Comparison of ENCODE assay signal across 37 cellular contexts in genomic region chr3:133396906-133397305, GRCh38. TPM values are rescaled to one million over a fixed set of nuclear protein-coding genes. Genes with fewer than 3 reads are reported as not detected.
"Had no signal": no experiment of that assay in that cellular context is flagged by ENCODE, and none has a peak within 500 bp of the region (broad histone marks: within the 10 kb centered on the region; RNA-seq: fewer than 3 reads in every experiment).

No MANE protein-coding gene starts in this region.

- H3K36me3 Mint-ChIP-seq: activated CD4-positive, alpha-beta memory T cell treated with anti-CD3 and anti-CD28 coated beads for 36 hours; activated naive CD4-positive, alpha-beta T cell treated with anti-CD3 and anti-CD28 coated beads, Interleukin-2, amount 50 U/mL, for 72 hours had no signal

- H3K9me3 Mint-ChIP-seq: activated CD4-positive, alpha-beta memory T cell treated with anti-CD3 and anti-CD28 coated beads for 36 hours; activated CD4-positive, alpha-beta T cell treated with anti-CD3 and anti-CD28 coated beads, Interleukin-2, amount 10 ng/mL, durations not matched to agents 24 days and 14 days; activated T-cell treated with anti-CD3 and anti-CD28 coated beads, Interleukin-2, amount 50 U/mL, for 4 hours; activated T-helper 1 cell treated with anti-CD3 and anti-CD28 coated beads, Interleukin-12 subunit alpha, Interleukin-12 subunit beta, Interleukin-2, Interleukin-4 antibody, amounts not matched to agents 30 ng/mL and 10 ng/mL and 1 ng/mL, durations not matched to agents 14 hours and 24 hours and 36 hours; activated T-helper 17 cell treated with anti-CD3 and anti-CD28 coated beads, Interleukin-2, amount 50 U/mL, for 72 hours; T-helper 1 cell treated with Interleukin-12 subunit alpha and Interleukin-12 subunit beta and Interleukin-4 antibody, amounts not matched to agents 30 μg/mL and 1 μg/mL, for 36 hours; T-helper 2 cell treated with Interferon-gamma antibody and Interleukin-4, amounts not matched to agents 5 μg/mL and 100 μg/mL, for 36 hours had no signal

- H3K36me3 ChIP-seq: brain microvascular endothelial cell, breast epithelium had no signal

- H3K9me3 ChIP-seq: adrenal gland, breast epithelium had no signal

- H3K27ac ChIP-seq: adrenal gland, body of pancreas, brain microvascular endothelial cell, breast epithelium, VCaP had no signal

- H3K27me3 Mint-ChIP-seq: activated CD4-positive, alpha-beta memory T cell treated with anti-CD3 and anti-CD28 coated beads for 36 hours; activated CD4-positive, alpha-beta T cell treated with anti-CD3 and anti-CD28 coated beads, Interleukin-2, amount 10 ng/mL, durations not matched to agents 24 days and 14 days; activated CD8-positive, alpha-beta T cell treated with anti-CD3 and anti-CD28 coated beads for 36 hours; activated naive CD8-positive, alpha-beta T cell treated with anti-CD3 and anti-CD28 coated beads for 36 hours; activated T-helper 17 cell treated with anti-CD3 and anti-CD28 coated beads, Interleukin-2, amount 50 U/mL, for 72 hours had no signal

- DNase-seq: activated B cell treated with CpG ODN at 0.5 μM for 24 hours; activated CD4-positive, alpha-beta memory T cell treated with anti-CD3 and anti-CD28 coated beads for 36 hours; activated CD4-positive, alpha-beta T cell treated with anti-CD3 and anti-CD28 coated beads for 4 hours; activated CD4-positive, alpha-beta T cell treated with anti-CD3 and anti-CD28 coated beads, Interleukin-2, amount 10 ng/mL, durations not matched to agents 24 days and 14 days; activated CD4-positive, alpha-beta T cell treated with anti-CD3 and anti-CD28 coated beads, Interleukin-2, amount 50 U/mL, for 1 hour; activated CD4-positive, alpha-beta T cell treated with anti-CD3 and anti-CD28 coated beads, Interleukin-2, amount 50 U/mL, for 4 hours; activated CD4-positive, CD25-positive, alpha-beta regulatory T cell treated with anti-CD3 and anti-CD28 coated beads, Interleukin-2, amount 50 U/mL, for 72 hours; activated CD8-positive, alpha-beta memory T cell treated with anti-CD3 and anti-CD28 coated beads, Interleukin-2, amount 50 U/mL, for 4 hours; activated CD8-positive, alpha-beta T cell treated with anti-CD3 and anti-CD28 coated beads for 36 hours; activated effector memory CD4-positive, alpha-beta T cell treated with anti-CD3 and anti-CD28 coated beads, Interleukin-2, amount 50 U/mL, for 16 hours; activated gamma-delta T cell treated with Interleukin-2 at 50 U/mL for 16 hours; activated naive CD4-positive, alpha-beta T cell; activated naive CD4-positive, alpha-beta T cell treated with anti-CD3 and anti-CD28 coated beads for 36 hours; activated naive CD4-positive, alpha-beta T cell treated with anti-CD3 and anti-CD28 coated beads, Interleukin-2, amount 50 U/mL, for 16 hours; activated naive CD8-positive, alpha-beta T cell treated with anti-CD3 and anti-CD28 coated beads for 36 hours; activated T-cell treated with anti-CD3 and anti-CD28 coated beads for 4 hours; activated T-cell treated with anti-CD3 and anti-CD28 coated beads, Interleukin-2, amount 50 U/mL, for 1 hour; activated T-cell treated with anti-CD3 and anti-CD28 coated beads, Interleukin-2, amount 50 U/mL, for 4 hours; activated T-cell treated with anti-CD3 and anti-CD28 coated beads, Interleukin-2, amount 50 U/mL, for 72 hours; adrenal gland; amniotic stem cell; aorta; body of pancreas; brain microvascular endothelial cell; central memory CD4-positive, alpha-beta T cell; T-helper 1 cell; T-helper 2 cell; T-helper 9 cell had no signal

- H3K27ac Mint-ChIP-seq: activated B cell treated with CpG ODN at 0.5 μM for 24 hours; activated CD4-positive, alpha-beta memory T cell treated with anti-CD3 and anti-CD28 coated beads for 36 hours; activated CD4-positive, alpha-beta T cell treated with anti-CD3 and anti-CD28 coated beads, Interleukin-2, amount 10 ng/mL, durations not matched to agents 24 days and 14 days; activated CD8-positive, alpha-beta T cell treated with anti-CD3 and anti-CD28 coated beads for 36 hours; activated naive CD4-positive, alpha-beta T cell treated with anti-CD3 and anti-CD28 coated beads for 36 hours; activated naive CD4-positive, alpha-beta T cell treated with anti-CD3 and anti-CD28 coated beads, Interleukin-2, amount 50 U/mL, for 72 hours; activated naive CD8-positive, alpha-beta T cell treated with anti-CD3 and anti-CD28 coated beads for 36 hours; activated T-cell treated with anti-CD3 and anti-CD28 coated beads, Interleukin-2, amount 50 U/mL, for 72 hours; activated T-helper 1 cell treated with anti-CD3 and anti-CD28 coated beads, Interleukin-12 subunit alpha, Interleukin-12 subunit beta, Interleukin-2, Interleukin-4 antibody, amounts not matched to agents 30 ng/mL and 10 ng/mL and 1 ng/mL, durations not matched to agents 14 hours and 24 hours and 36 hours; activated T-helper 17 cell treated with anti-CD3 and anti-CD28 coated beads, Interleukin-2, amount 50 U/mL, for 72 hours; T-helper 1 cell treated with Interleukin-12 subunit alpha and Interleukin-12 subunit beta and Interleukin-4 antibody, amounts not matched to agents 30 μg/mL and 1 μg/mL, for 36 hours; T-helper 2 cell treated with Interferon-gamma antibody and Interleukin-4, amounts not matched to agents 5 μg/mL and 100 μg/mL, for 36 hours had no signal

- H3K4me1 Mint-ChIP-seq: activated T-helper 17 cell treated with anti-CD3 and anti-CD28 coated beads, Interleukin-2, amount 50 U/mL, for 72 hours had no signal

- ATAC-seq: activated CD8-positive, alpha-beta T cell treated with anti-CD3 and anti-CD28 coated beads for 36 hours; activated naive CD4-positive, alpha-beta T cell treated with anti-CD3 and anti-CD28 coated beads, Interleukin-2, amount 50 U/mL, for 72 hours; activated T-cell treated with anti-CD3 and anti-CD28 coated beads, Interleukin-2, amount 50 U/mL, for 4 hours; activated T-cell treated with anti-CD3 and anti-CD28 coated beads, Interleukin-2, amount 50 U/mL, for 72 hours; activated T-helper 17 cell treated with anti-CD3 and anti-CD28 coated beads, Interleukin-2, amount 50 U/mL, for 72 hours; body of pancreas had no signal

- H3K4me3 Mint-ChIP-seq: activated B cell treated with CpG ODN at 0.5 μM for 24 hours; activated CD4-positive, alpha-beta memory T cell treated with anti-CD3 and anti-CD28 coated beads for 36 hours; activated CD4-positive, alpha-beta T cell treated with anti-CD3 and anti-CD28 coated beads, Interleukin-2, amount 10 ng/mL, durations not matched to agents 24 days and 14 days; activated CD8-positive, alpha-beta T cell treated with anti-CD3 and anti-CD28 coated beads for 36 hours; activated naive CD4-positive, alpha-beta T cell treated with anti-CD3 and anti-CD28 coated beads for 36 hours; activated naive CD8-positive, alpha-beta T cell treated with anti-CD3 and anti-CD28 coated beads for 36 hours; activated T-cell treated with anti-CD3 and anti-CD28 coated beads, Interleukin-2, amount 50 U/mL, for 4 hours; activated T-cell treated with anti-CD3 and anti-CD28 coated beads, Interleukin-2, amount 50 U/mL, for 72 hours; activated T-helper 1 cell treated with anti-CD3 and anti-CD28 coated beads, Interleukin-12 subunit alpha, Interleukin-12 subunit beta, Interleukin-2, Interleukin-4 antibody, amounts not matched to agents 30 ng/mL and 10 ng/mL and 1 ng/mL, durations not matched to agents 14 hours and 24 hours and 36 hours; activated T-helper 17 cell treated with anti-CD3 and anti-CD28 coated beads, Interleukin-2, amount 50 U/mL, for 72 hours; T-helper 1 cell treated with Interleukin-12 subunit alpha and Interleukin-12 subunit beta and Interleukin-4 antibody, amounts not matched to agents 30 μg/mL and 1 μg/mL, for 36 hours; T-helper 2 cell treated with Interferon-gamma antibody and Interleukin-4, amounts not matched to agents 5 μg/mL and 100 μg/mL, for 36 hours had no signal

- H3K4me3 ChIP-seq: adrenal gland, body of pancreas, breast epithelium had no signal

- H3K27me3 ChIP-seq: adrenal gland, body of pancreas, brain microvascular endothelial cell, breast epithelium had no signal

RNA-seq across cellular contexts. Expression of gene BFSP2, which starts 3.0 kb away (rescaled TPM):
- total RNA-seq: activated CD4-positive, alpha-beta memory T cell treated with anti-CD3 and anti-CD28 coated beads for 36 hours; activated CD4-positive, alpha-beta T cell treated with anti-CD3 and anti-CD28 coated beads, Interleukin-2, amount 10 ng/mL, durations not matched to agents 24 days and 14 days; activated naive CD4-positive, alpha-beta T cell treated with anti-CD3 and anti-CD28 coated beads for 36 hours; activated naive CD4-positive, alpha-beta T cell treated with anti-CD3 and anti-CD28 coated beads, Interleukin-2, amount 50 U/mL, for 72 hours; activated naive CD8-positive, alpha-beta T cell treated with anti-CD3 and anti-CD28 coated beads for 36 hours; activated T-cell treated with anti-CD3 and anti-CD28 coated beads, Interleukin-2, amount 50 U/mL, for 4 hours; activated T-cell treated with anti-CD3 and anti-CD28 coated beads, Interleukin-2, amount 50 U/mL, for 72 hours; activated T-helper 1 cell treated with anti-CD3 and anti-CD28 coated beads, Interleukin-12 subunit alpha, Interleukin-12 subunit beta, Interleukin-2, Interleukin-4 antibody, amounts not matched to agents 30 ng/mL and 10 ng/mL and 1 ng/mL, durations not matched to agents 14 hours and 24 hours and 36 hours; adrenal gland; aorta; astrocyte; body of pancreas; breast epithelium; cardiac septum had no signal
- polyA plus RNA-seq: adrenal gland, aorta had no signal
